In the genomic region with DNA sequence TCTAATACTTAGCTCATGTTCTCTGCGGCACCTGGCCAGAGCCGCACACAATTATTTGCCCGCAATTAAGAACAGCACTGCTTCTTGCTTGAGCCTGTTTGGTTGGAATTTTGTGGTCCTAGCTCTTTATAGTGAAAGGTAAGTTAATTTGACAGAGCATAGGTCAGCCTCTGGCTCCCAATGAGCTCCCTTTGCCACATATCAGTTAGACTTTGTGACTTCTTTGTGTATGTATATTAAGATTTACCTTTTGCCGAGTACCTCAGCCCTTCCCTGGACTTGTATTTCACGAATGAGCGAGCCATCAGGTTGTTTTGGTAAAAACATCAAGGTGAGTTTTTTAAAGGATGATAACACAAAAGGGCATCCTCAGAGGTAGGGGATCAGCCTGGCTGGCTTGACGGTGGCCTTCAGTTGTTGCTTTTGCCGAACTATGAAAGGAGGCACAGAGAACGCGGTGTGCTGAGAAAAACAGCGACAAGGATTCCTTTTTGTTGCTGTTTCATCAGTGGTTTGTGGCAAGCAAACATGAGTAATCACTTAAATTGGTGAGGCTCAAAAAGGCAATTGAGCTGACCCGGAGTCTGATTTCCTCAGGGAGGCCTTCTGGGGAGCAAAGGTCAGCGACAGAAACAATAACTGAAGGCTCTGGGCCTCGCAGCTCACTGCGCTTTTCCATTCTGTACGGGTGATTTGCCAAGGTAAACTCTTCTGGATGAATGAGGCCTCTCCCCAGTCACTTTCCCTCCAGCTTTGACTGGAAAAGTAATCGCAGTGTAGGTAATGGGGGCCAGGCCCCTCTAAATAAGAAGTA, we compare ENCODE assay signal across 1 cellular context.
A peak's percentile ranks its signal among the peaks of the same experiment; 100 is the strongest.
TF ChIP-seq lines count a peak whose summit lies in the region.

No MANE protein-coding gene starts in this region.

TF ChIP-seq in HepG2, 621 proteins besides CTCF, POLR2A, EP300 and RAD21 (continued from another document and continues in another):
- TF ChIP-seq ZNF597 (CRISPR knock-in tag; IDR thresholded peaks at IDR 0.05) (no peak), MED1 (CRISPR knock-in tag; IDR thresholded peaks at IDR 0.05) (peak; percentile 93), ZNF235 (CRISPR knock-in tag; IDR thresholded peaks at IDR 0.05; ENCODE audit: borderline replicate concordance) (no peak), POLR2AphosphoS2 (IDR thresholded peaks at IDR 0.05; ENCODE audit: low read depth, low read length) (no peak), ZNF784 (CRISPR knock-in tag; IDR thresholded peaks at IDR 0.05; ENCODE audit: borderline replicate concordance) (no peak; the same call in 1 of the 2 replicates), FOXP1 (IDR thresholded peaks at IDR 0.05) (no peak), FOXP1 (CRISPR knock-in tag; IDR thresholded peaks at IDR 0.05) (peak; percentile 74; the same call in 1 of the 2 replicates), PHF8 (CRISPR knock-in tag; IDR thresholded peaks at IDR 0.05) (no peak; the same call in 1 of the 2 replicates), DMAP1 (CRISPR knock-in tag; IDR thresholded peaks at IDR 0.05) (peak; percentile 50; the same call in 1 of the 2 replicates), GMEB2 (CRISPR knock-in tag; IDR thresholded peaks at IDR 0.05; ENCODE audit: low read depth) (no peak), TRIM22 (IDR thresholded peaks at IDR 0.05) (no peak), ZNF83 (CRISPR knock-in tag; IDR thresholded peaks at IDR 0.05; ENCODE audit: borderline replicate concordance) (no peak), E2F5 (CRISPR knock-in tag; conservative IDR thresholded peaks at IDR 0.05) (no peak), MIER3 (CRISPR knock-in tag; IDR thresholded peaks at IDR 0.05; ENCODE audit: borderline replicate concordance) (peak; percentile 83; the same call in 1 of the 2 replicates), RFX5 (IDR thresholded peaks at IDR 0.05; ENCODE audit: low read depth, low read length) (peak; percentile 6; the same call in 1 of the 2 replicates), NFKB2 (CRISPR knock-in tag; IDR thresholded peaks at IDR 0.05; ENCODE audit: borderline replicate concordance) (no peak), GATAD1 (CRISPR knock-in tag; IDR thresholded peaks at IDR 0.05) (no peak), ZNF816 (CRISPR knock-in tag; IDR thresholded peaks at IDR 0.05; ENCODE audit: borderline replicate concordance) (no peak), AHR (CRISPR knock-in tag; IDR thresholded peaks at IDR 0.05) (no peak), RBM22 (optimal IDR thresholded peaks at IDR 0.05; ENCODE audit: low read length) (no peak), ETV5 (CRISPR knock-in tag; IDR thresholded peaks at IDR 0.05; ENCODE audit: borderline replicate concordance) (peak; percentile 33; the same call in 1 of the 2 replicates), ZBTB2 (CRISPR knock-in tag; IDR thresholded peaks at IDR 0.05; ENCODE audit: low read depth) (no peak), NR2F1 (CRISPR knock-in tag; IDR thresholded peaks at IDR 0.05) (peak; percentile 86 to 91), SP5 (CRISPR knock-in tag; IDR thresholded peaks at IDR 0.05; ENCODE audit: borderline replicate concordance, low read depth) (no peak), CERS6 (CRISPR knock-in tag; IDR thresholded peaks at IDR 0.05) (no peak)
- TF ChIP-seq, protein P1, sequence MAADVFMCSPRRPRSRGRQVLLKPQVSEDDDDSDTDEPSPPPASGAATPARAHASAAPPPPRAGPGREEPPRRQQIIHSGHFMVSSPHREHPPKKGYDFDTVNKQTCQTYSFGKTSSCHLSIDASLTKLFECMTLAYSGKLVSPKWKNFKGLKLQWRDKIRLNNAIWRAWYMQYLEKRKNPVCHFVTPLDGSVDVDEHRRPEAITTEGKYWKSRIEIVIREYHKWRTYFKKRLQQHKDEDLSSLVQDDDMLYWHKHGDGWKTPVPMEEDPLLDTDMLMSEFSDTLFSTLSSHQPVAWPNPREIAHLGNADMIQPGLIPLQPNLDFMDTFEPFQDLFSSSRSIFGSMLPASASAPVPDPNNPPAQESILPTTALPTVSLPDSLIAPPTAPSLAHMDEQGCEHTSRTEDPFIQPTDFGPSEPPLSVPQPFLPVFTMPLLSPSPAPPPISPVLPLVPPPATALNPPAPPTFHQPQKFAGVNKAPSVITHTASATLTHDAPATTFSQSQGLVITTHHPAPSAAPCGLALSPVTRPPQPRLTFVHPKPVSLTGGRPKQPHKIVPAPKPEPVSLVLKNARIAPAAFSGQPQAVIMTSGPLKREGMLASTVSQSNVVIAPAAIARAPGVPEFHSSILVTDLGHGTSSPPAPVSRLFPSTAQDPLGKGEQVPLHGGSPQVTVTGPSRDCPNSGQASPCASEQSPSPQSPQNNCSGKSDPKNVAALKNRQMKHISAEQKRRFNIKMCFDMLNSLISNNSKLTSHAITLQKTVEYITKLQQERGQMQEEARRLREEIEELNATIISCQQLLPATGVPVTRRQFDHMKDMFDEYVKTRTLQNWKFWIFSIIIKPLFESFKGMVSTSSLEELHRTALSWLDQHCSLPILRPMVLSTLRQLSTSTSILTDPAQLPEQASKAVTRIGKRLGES (CRISPR knock-in tag; IDR thresholded peaks at IDR 0.05; ENCODE audit: borderline replicate concordance) = no peak
- TF ChIP-seq, protein P2, sequence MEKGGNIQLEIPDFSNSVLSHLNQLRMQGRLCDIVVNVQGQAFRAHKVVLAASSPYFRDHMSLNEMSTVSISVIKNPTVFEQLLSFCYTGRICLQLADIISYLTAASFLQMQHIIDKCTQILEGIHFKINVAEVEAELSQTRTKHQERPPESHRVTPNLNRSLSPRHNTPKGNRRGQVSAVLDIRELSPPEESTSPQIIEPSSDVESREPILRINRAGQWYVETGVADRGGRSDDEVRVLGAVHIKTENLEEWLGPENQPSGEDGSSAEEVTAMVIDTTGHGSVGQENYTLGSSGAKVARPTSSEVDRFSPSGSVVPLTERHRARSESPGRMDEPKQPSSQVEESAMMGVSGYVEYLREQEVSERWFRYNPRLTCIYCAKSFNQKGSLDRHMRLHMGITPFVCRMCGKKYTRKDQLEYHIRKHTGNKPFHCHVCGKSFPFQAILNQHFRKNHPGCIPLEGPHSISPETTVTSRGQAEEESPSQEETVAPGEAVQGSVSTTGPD (CRISPR knock-in tag; IDR thresholded peaks at IDR 0.05) = peak; percentile 70; the same call in 1 of the 2 replicates
- TF ChIP-seq, protein P3, sequence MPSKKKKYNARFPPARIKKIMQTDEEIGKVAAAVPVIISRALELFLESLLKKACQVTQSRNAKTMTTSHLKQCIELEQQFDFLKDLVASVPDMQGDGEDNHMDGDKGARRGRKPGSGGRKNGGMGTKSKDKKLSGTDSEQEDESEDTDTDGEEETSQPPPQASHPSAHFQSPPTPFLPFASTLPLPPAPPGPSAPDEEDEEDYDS (CRISPR knock-in tag; IDR thresholded peaks at IDR 0.05) = no peak; the same call in 1 of the 2 replicates
- TF ChIP-seq, protein P4, sequence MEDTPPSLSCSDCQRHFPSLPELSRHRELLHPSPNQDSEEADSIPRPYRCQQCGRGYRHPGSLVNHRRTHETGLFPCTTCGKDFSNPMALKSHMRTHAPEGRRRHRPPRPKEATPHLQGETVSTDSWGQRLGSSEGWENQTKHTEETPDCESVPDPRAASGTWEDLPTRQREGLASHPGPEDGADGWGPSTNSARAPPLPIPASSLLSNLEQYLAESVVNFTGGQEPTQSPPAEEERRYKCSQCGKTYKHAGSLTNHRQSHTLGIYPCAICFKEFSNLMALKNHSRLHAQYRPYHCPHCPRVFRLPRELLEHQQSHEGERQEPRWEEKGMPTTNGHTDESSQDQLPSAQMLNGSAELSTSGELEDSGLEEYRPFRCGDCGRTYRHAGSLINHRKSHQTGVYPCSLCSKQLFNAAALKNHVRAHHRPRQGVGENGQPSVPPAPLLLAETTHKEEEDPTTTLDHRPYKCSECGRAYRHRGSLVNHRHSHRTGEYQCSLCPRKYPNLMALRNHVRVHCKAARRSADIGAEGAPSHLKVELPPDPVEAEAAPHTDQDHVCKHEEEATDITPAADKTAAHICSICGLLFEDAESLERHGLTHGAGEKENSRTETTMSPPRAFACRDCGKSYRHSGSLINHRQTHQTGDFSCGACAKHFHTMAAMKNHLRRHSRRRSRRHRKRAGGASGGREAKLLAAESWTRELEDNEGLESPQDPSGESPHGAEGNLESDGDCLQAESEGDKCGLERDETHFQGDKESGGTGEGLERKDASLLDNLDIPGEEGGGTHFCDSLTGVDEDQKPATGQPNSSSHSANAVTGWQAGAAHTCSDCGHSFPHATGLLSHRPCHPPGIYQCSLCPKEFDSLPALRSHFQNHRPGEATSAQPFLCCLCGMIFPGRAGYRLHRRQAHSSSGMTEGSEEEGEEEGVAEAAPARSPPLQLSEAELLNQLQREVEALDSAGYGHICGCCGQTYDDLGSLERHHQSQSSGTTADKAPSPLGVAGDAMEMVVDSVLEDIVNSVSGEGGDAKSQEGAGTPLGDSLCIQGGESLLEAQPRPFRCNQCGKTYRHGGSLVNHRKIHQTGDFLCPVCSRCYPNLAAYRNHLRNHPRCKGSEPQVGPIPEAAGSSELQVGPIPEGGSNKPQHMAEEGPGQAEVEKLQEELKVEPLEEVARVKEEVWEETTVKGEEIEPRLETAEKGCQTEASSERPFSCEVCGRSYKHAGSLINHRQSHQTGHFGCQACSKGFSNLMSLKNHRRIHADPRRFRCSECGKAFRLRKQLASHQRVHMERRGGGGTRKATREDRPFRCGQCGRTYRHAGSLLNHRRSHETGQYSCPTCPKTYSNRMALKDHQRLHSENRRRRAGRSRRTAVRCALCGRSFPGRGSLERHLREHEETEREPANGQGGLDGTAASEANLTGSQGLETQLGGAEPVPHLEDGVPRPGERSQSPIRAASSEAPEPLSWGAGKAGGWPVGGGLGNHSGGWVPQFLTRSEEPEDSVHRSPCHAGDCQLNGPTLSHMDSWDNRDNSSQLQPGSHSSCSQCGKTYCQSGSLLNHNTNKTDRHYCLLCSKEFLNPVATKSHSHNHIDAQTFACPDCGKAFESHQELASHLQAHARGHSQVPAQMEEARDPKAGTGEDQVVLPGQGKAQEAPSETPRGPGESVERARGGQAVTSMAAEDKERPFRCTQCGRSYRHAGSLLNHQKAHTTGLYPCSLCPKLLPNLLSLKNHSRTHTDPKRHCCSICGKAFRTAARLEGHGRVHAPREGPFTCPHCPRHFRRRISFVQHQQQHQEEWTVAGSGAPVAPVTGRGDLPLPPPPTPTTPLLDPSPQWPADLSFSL (CRISPR knock-in tag; IDR thresholded peaks at IDR 0.05) = peak; percentile 79
